ENCODE assay signal across 8 cellular contexts in genomic region chr5:116273458-116274242, GRCh38.
DNase-seq lines count a peak whose midpoint lies in the region; ATAC-seq and FAIRE-seq lines count a peak whose summit lies in the region.

No MANE protein-coding gene starts in this region.

- peaks cover 47% of the 10 kb centered on the region for H3K9me3 Mint-ChIP-seq in activated naive CD8-positive, alpha-beta T cell treated with anti-CD3 and anti-CD28 coated beads, Interleukin-2, amount 50 U/mL, for 24 hours
- peaks cover 16 to 32% of the 10 kb centered on the region in 2 donors for H3K9me3 Mint-ChIP-seq in stimulated activated naive CD8-positive, alpha-beta T cell treated with anti-CD3 and anti-CD28 coated beads, Interleukin-15, amount 100 ng/mL, for 72 hours

- peaks cover 3% of the 10 kb centered on the region for H3K4me1 Mint-ChIP-seq in activated naive CD8-positive, alpha-beta T cell treated with anti-CD3 and anti-CD28 coated beads, Interleukin-2, amount 50 U/mL, for 24 hours
- no peaks in the 10 kb centered on the region for H3K4me1 Mint-ChIP-seq in stimulated activated naive CD8-positive, alpha-beta T cell treated with anti-CD3 and anti-CD28 coated beads, Interleukin-15, amount 100 ng/mL, for 72 hours

- H3K27me3 Mint-ChIP-seq in activated naive CD8-positive, alpha-beta T cell treated with anti-CD3 and anti-CD28 coated beads, Interleukin-2, amount 50 U/mL, for 24 hours: no peaks in the 10 kb centered on the region
- H3K27me3 Mint-ChIP-seq in stimulated activated naive CD8-positive, alpha-beta T cell treated with anti-CD3 and anti-CD28 coated beads, Interleukin-15, amount 100 ng/mL, for 72 hours: no peaks in the 10 kb centered on the region

- no peak overlapping the region for H3K4me3 Mint-ChIP-seq in activated naive CD8-positive, alpha-beta T cell treated with anti-CD3 and anti-CD28 coated beads, Interleukin-2, amount 50 U/mL, for 24 hours
- H3K4me3 Mint-ChIP-seq in stimulated activated naive CD8-positive, alpha-beta T cell treated with anti-CD3 and anti-CD28 coated beads, Interleukin-15, amount 100 ng/mL, for 72 hours: no peak overlapping the region

- DNase-seq in GM18507 (ENCODE audit: extremely low spot score, insufficient read length, low read depth): no peak
- peak; percentile 33 for DNase-seq in glomerular visceral epithelial cell (ENCODE audit: extremely low spot score)
- DNase-seq in activated naive CD8-positive, alpha-beta T cell treated with anti-CD3 and anti-CD28 coated beads, Interleukin-2, amount 50 U/mL, for 24 hours: no peak
- DNase-seq in stimulated activated naive CD8-positive, alpha-beta T cell treated with anti-CD3 and anti-CD28 coated beads, Interleukin-15, amount 100 ng/mL, for 72 hours: no peak
- DNase-seq in stimulated activated CD4-positive, alpha-beta T cell treated with anti-CD3 and anti-CD28 coated beads, Interleukin-4, amount 100 ng/mL, for 1 hour: no peak
- no peak for DNase-seq in stimulated activated CD4-positive, alpha-beta T cell treated with anti-CD3 and anti-CD28 coated beads, Interleukin-4, amount 100 ng/mL, for 24 hours

- H3K36me3 Mint-ChIP-seq in activated naive CD8-positive, alpha-beta T cell treated with anti-CD3 and anti-CD28 coated beads, Interleukin-2, amount 50 U/mL, for 24 hours (ENCODE audit: low read depth): peaks cover 43% of the 10 kb centered on the region

- ATAC-seq in GM21717 (IDR thresholded peaks at IDR 0.05; ENCODE audit: unreplicated experiment): peak; percentile 90
- peak; percentile 100 for ATAC-seq in HG03378 (IDR thresholded peaks at IDR 0.05; ENCODE audit: unreplicated experiment)
- no peak for ATAC-seq in activated naive CD8-positive, alpha-beta T cell treated with anti-CD3 and anti-CD28 coated beads, Interleukin-2, amount 50 U/mL, for 24 hours
- no peak for ATAC-seq in stimulated activated naive CD8-positive, alpha-beta T cell treated with anti-CD3 and anti-CD28 coated beads, Interleukin-15, amount 100 ng/mL, for 72 hours

- FAIRE-seq in GM18507 (lab: Jason Lieb, UNC): peak; percentile 92

- H3K27ac Mint-ChIP-seq in activated naive CD8-positive, alpha-beta T cell treated with anti-CD3 and anti-CD28 coated beads, Interleukin-2, amount 50 U/mL, for 24 hours: no peak overlapping the region
- no peak overlapping the region for H3K27ac Mint-ChIP-seq in stimulated activated naive CD8-positive, alpha-beta T cell treated with anti-CD3 and anti-CD28 coated beads, Interleukin-15, amount 100 ng/mL, for 72 hours

Comparison
In these comparisons a context has a peak if more than half of its experiments do, and no peak if none do; other contexts are left out.
1. ATAC-seq: peak in GM21717 (single experiment) and HG03378 (single experiment); none in activated naive CD8-positive, alpha-beta T cell treated with anti-CD3 and anti-CD28 coated beads, Interleukin-2, amount 50 U/mL, for 24 hours (single experiment) and stimulated activated naive CD8-positive, alpha-beta T cell treated with anti-CD3 and anti-CD28 coated beads, Interleukin-15, amount 100 ng/mL, for 72 hours (single experiment).